Comparison of ENCODE assay signal across 11 cellular contexts in the genomic region with DNA sequence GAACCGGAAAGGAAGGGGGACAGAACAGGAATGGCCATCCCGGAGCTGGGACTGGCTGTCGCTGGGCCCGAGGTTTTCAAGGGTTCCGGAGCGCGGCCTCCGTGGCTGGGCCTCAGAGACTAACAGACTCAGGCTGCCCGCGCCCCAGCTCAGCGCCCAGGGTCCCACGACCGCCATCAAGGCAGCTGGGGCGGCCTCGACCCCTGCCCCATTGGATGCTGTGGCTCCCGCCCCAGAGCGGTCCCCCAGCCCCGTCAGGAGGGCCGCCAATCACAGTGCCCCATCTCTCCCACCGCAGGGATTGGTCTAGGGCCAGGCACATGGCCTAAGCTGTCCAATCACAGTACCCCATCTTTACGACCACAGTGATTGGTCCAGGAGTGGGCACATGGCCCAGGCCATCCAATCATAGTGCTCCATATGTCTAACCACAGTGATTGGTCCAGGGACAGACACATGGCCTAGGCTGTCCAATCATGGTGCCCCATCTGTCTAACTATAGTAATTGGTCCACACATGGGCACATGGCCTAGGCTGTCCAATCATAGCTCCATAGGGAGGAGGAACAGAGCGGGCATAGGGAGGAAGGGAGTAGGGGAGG.
DNase-seq lines count a peak whose midpoint lies in the region; ATAC-seq and TF ChIP-seq lines count a peak whose summit lies in the region.
"Had no signal": no experiment of that assay in that cellular context is flagged by ENCODE, and none has a peak within 500 bp of the region (broad histone marks: within the 10 kb centered on the region; RNA-seq: fewer than 3 reads in every experiment).

No MANE protein-coding gene starts in this region.

- no peak overlapping the region for H2BK120ac ChIP-seq in mesenchymal stem cell (ENCODE audit: low read depth, low read length)

- no peak overlapping the region for H3K27ac ChIP-seq in CD4-positive, CD25-positive, alpha-beta regulatory T cell (ENCODE audit: insufficient read depth, low read length, poor library complexity, severe bottlenecking)
- H3K27ac ChIP-seq in colonic mucosa: no peak overlapping the region
- H3K27ac ChIP-seq in mesenchymal stem cell (ENCODE audit: low read length, poor library complexity, severe bottlenecking): no peak overlapping the region

- peak in 2 of 3 donors; percentile 49 to 86 for DNase-seq in CD4-positive, CD25-positive, alpha-beta regulatory T cell
- peak; percentile 56 for DNase-seq in NCI-H2171 treated with DMSO at 0.1 percent for 48 hours (lab: John Stamatoyannopoulos, UW)
- DNase-seq in colonic mucosa: peak; percentile 30
- DNase-seq in mesenchymal stem cell: peak; percentile 15
- DNase-seq in SKM-1 (lab: John Stamatoyannopoulos, UW; ENCODE audit: unreplicated experiment): no peak
- no peak for DNase-seq in NCI-H1417 (lab: John Stamatoyannopoulos, UW)
- DNase-seq: mammary epithelial cell; stimulated activated naive B cell treated with anti-CD40 and anti-IgM and Interleukin-4, amounts not matched to agents 10 μg/mL and 1 μg/mL and 100 μg/mL, for 72 hours had no signal

- H3K23ac ChIP-seq in mesenchymal stem cell (ENCODE audit: low read length in 2 of 2): no peak overlapping the region

- H2BK5ac ChIP-seq in mesenchymal stem cell (ENCODE audit: low read depth, low read length, poor library complexity, severe bottlenecking): no peak overlapping the region

- no peak overlapping the region for H2AFZ ChIP-seq in mesenchymal stem cell (ENCODE audit: low read depth, low read length)

- peaks cover 11% of the 10 kb centered on the region for H3K27me3 Mint-ChIP-seq in CD4-positive, CD25-positive, alpha-beta regulatory T cell

- H3K4me1 ChIP-seq in CD4-positive, CD25-positive, alpha-beta regulatory T cell (ENCODE audit: control insufficient read depth, insufficient read depth, low read length, poor library complexity, severe bottlenecking): peaks cover 7% of the 10 kb centered on the region
- H3K4me1 ChIP-seq in colonic mucosa: no peaks in the 10 kb centered on the region
- peaks cover 8% of the 10 kb centered on the region for H3K4me1 ChIP-seq in mesenchymal stem cell (ENCODE audit: control insufficient read depth, insufficient read depth, low read depth, low read length)

- WGBS in mesenchymal stem cell: 89% methylated on average over 22 of the region's 22 CpGs

- H2BK12ac ChIP-seq in mesenchymal stem cell (ENCODE audit: low read length in 2 of 2): no peak overlapping the region

- H3K36me3 Mint-ChIP-seq in CD4-positive, CD25-positive, alpha-beta regulatory T cell: no peaks in the 10 kb centered on the region
- H3K36me3 Mint-ChIP-seq: IgD-negative memory B cell; stimulated activated naive B cell treated with anti-CD40 and anti-IgM and Interleukin-4, amounts not matched to agents 10 μg/mL and 1 μg/mL and 100 μg/mL, for 72 hours had no signal

- H2AK5ac ChIP-seq in mesenchymal stem cell (ENCODE audit: low read length, severe bottlenecking): no peak overlapping the region

- TF ChIP-seq CTCF in colonic mucosa (IDR thresholded peaks at IDR 0.05): no peak

- H3K9me3 ChIP-seq in CD4-positive, CD25-positive, alpha-beta regulatory T cell (ENCODE audit: control insufficient read depth in 2 of 2, low read length in 2 of 2): no peaks in the 10 kb centered on the region
- H3K9me3 ChIP-seq in colonic mucosa: no peaks in the 10 kb centered on the region
- H3K9me3 ChIP-seq in mesenchymal stem cell (ENCODE audit: control insufficient read depth, low read length): peaks cover 8% of the 10 kb centered on the region

- peak overlapping the region; percentile 22 to 90 (median 62) for H3K4me3 Mint-ChIP-seq in CD4-positive, CD25-positive, alpha-beta regulatory T cell
- H3K4me3 Mint-ChIP-seq: stimulated activated naive B cell treated with anti-CD40 and anti-IgM and Interleukin-4, amounts not matched to agents 10 μg/mL and 1 μg/mL and 100 μg/mL, for 72 hours had no signal

- peak; percentile 56 to 89 for ATAC-seq in CD4-positive, CD25-positive, alpha-beta regulatory T cell (ENCODE audit: low read depth in 2 of 2)
- ATAC-seq in GM18909 (IDR thresholded peaks at IDR 0.05; ENCODE audit: poor library complexity, unreplicated experiment) (no peak), GM18861 (IDR thresholded peaks at IDR 0.05; ENCODE audit: unreplicated experiment) (no peak)

- no peak overlapping the region for H2BK15ac ChIP-seq in mesenchymal stem cell (ENCODE audit: low read depth, poor library complexity, severe bottlenecking)

- no peak overlapping the region for H4K91ac ChIP-seq in mesenchymal stem cell (ENCODE audit: low read length)

- H3K27ac Mint-ChIP-seq in CD4-positive, CD25-positive, alpha-beta regulatory T cell: peak overlapping the region in 1 of 3 donors; percentile 72
- H3K27ac Mint-ChIP-seq: IgD-negative memory B cell; stimulated activated naive B cell treated with anti-CD40 and anti-IgM and Interleukin-4, amounts not matched to agents 10 μg/mL and 1 μg/mL and 100 μg/mL, for 72 hours had no signal

- no peaks in the 10 kb centered on the region for H3K36me3 ChIP-seq in CD4-positive, CD25-positive, alpha-beta regulatory T cell (ENCODE audit: control insufficient read depth, insufficient read depth, low read length)
- H3K36me3 ChIP-seq in colonic mucosa: no peaks in the 10 kb centered on the region
- H3K36me3 ChIP-seq in mesenchymal stem cell (ENCODE audit: control insufficient read depth in 1 of 2, insufficient read depth in 2 of 2, low read depth in 1 of 2, low read length in 2 of 2): no peaks in the 10 kb centered on the region

- no peaks in the 10 kb centered on the region for H3K79me1 ChIP-seq in mesenchymal stem cell (replicated peaks; ENCODE audit: low read length, poor library complexity, severe bottlenecking)

- H3K4ac ChIP-seq in mesenchymal stem cell (ENCODE audit: low read depth in 1 of 2, low read length in 2 of 2): no peak overlapping the region

- H3K9me3 Mint-ChIP-seq in CD4-positive, CD25-positive, alpha-beta regulatory T cell: no peaks in the 10 kb centered on the region
- H3K9me3 Mint-ChIP-seq: IgD-negative memory B cell had no signal

- H3K9ac ChIP-seq in colonic mucosa (ENCODE audit: low read depth in 2 of 2, low read length in 2 of 2) (no peak overlapping the region), mesenchymal stem cell (ENCODE audit: low read length) (no peak overlapping the region)

- no peak overlapping the region for H3K4me3 ChIP-seq in CD4-positive, CD25-positive, alpha-beta regulatory T cell (ENCODE audit: low read depth, low read length)
- H3K4me3 ChIP-seq in colonic mucosa (no peak overlapping the region), mesenchymal stem cell (ENCODE audit: insufficient read depth in 1 of 2, low read depth in 1 of 2, low read length in 2 of 2) (no peak overlapping the region)

- no peak overlapping the region for H3K18ac ChIP-seq in mesenchymal stem cell (ENCODE audit: low read depth in 1 of 2, low read length in 2 of 2)

- H3K14ac ChIP-seq in mesenchymal stem cell (ENCODE audit: low read length in 2 of 2): no peak overlapping the region

- H3K27me3 ChIP-seq in CD4-positive, CD25-positive, alpha-beta regulatory T cell (ENCODE audit: control insufficient read depth, insufficient read depth, low read length): peaks cover 5% of the 10 kb centered on the region
- no peaks in the 10 kb centered on the region for H3K27me3 ChIP-seq in colonic mucosa
- H3K27me3 ChIP-seq in mesenchymal stem cell (ENCODE audit: control insufficient read depth in 1 of 2, insufficient read depth in 1 of 2, low read length in 2 of 2): peaks cover 39 to 84% of the 10 kb centered on the region in 2 experiments

- H3K4me2 ChIP-seq in mesenchymal stem cell (ENCODE audit: low read length, poor library complexity, severe bottlenecking): no peak overlapping the region

- H3K4me1 Mint-ChIP-seq in CD4-positive, CD25-positive, alpha-beta regulatory T cell: peaks cover 0 to 3% (median 0%) of the 10 kb centered on the region in 4 donors
- H3K4me1 Mint-ChIP-seq: IgD-negative memory B cell; stimulated activated naive B cell treated with anti-CD40 and anti-IgM and Interleukin-4, amounts not matched to agents 10 μg/mL and 1 μg/mL and 100 μg/mL, for 72 hours had no signal

- H4K8ac ChIP-seq in mesenchymal stem cell (ENCODE audit: low read length): no peak overlapping the region

- intact Hi-C loops in colonic mucosa (cut with DNase I): no loop called here

Comparison
In these comparisons a context has a peak if more than half of its experiments do, and no peak if none do; other contexts are left out.
1. ATAC-seq: peak in CD4-positive, CD25-positive, alpha-beta regulatory T cell (2 of 2); none in GM18909 (single experiment) and GM18861 (single experiment).
2. DNase-seq: peak in CD4-positive, CD25-positive, alpha-beta regulatory T cell (2 of 3), NCI-H2171 treated with DMSO at 0.1 percent for 48 hours (single experiment), colonic mucosa (single experiment) and mesenchymal stem cell (single experiment); none in SKM-1 (single experiment) and NCI-H1417 (0 of 3).